ENCODE assay signal across 9 cellular contexts in the genomic region with DNA sequence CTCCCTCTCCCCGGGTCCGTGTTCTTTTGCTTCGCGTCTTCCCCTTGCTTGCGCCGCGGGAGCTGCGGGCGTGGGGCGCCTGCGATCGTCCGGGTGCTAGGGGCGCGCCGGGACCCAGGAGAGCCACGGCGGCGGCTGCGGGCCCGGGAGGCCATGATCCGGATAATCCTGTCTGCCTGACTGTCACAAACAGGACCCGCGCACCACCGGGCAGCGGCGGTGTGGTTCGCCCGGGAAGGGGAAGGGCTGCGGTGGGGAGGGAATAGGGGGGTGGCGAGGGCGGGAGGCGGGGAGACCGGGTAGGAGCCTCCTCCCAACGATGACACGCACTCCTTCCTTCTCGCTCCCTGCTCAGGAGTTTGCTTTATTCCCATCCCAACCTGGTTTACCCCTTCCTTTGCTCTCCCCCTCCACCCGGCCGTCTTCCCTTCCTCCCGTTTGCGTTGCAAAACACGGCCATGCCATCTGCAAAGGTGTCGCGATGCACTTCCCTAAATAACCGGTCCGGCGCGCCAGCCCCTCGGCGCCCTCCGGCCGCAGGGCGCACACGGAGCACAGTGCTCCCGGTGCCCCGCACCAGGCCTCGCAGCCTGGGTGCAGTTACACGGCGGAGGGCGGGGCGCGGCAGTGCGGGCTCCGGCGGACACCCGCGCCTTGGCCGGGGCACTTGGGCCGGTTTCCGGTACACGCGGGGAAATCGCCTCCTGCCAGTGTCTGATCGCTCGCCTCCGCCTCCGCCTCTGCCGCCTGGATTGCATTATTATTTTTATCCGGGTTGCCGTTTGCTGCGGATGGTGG. TPM values are rescaled to one million over a fixed set of nuclear protein-coding genes. Genes with fewer than 3 reads are reported as not detected.
DNase-seq lines count a peak whose midpoint lies in the region; ATAC-seq, FAIRE-seq and TF ChIP-seq lines count a peak whose summit lies in the region.
"Had no signal": no experiment of that assay in that cellular context is flagged by ENCODE, and none has a peak within 500 bp of the region (broad histone marks: within the 10 kb centered on the region; RNA-seq: fewer than 3 reads in every experiment).

No MANE protein-coding gene starts in this region.

- H3K9ac ChIP-seq in neural cell (ENCODE audit: low read length): peak overlapping the region; percentile 87

- peak; percentile 10 for ATAC-seq in HG03159 (IDR thresholded peaks at IDR 0.05; ENCODE audit: unreplicated experiment)
- peak; percentile 18 for ATAC-seq in stimulated activated naive CD8-positive, alpha-beta T cell treated with anti-CD3 and anti-CD28 coated beads, Interleukin-15, amount 100 ng/mL, for 72 hours

- FAIRE-seq in RCC 7860 (lab: Jason Lieb, UNC): no peak
- FAIRE-seq: endometrium had no signal

- H3K9me3 ChIP-seq in neural cell (ENCODE audit: low read length): no peaks in the 10 kb centered on the region

- no peak for TF ChIP-seq EP300 in neural cell (conservative IDR thresholded peaks at IDR 0.05; ENCODE audit: poor library complexity, severe bottlenecking)

- H3K27me3 Mint-ChIP-seq in stimulated activated naive CD8-positive, alpha-beta T cell treated with anti-CD3 and anti-CD28 coated beads, Interleukin-15, amount 100 ng/mL, for 72 hours: no peaks in the 10 kb centered on the region

- H3K4me3 ChIP-seq in foreskin fibroblast (ENCODE audit: low read depth in 1 of 2, low read length in 2 of 2) (peak overlapping the region; percentile 85 to 88), neural cell (ENCODE audit: low read length) (peak overlapping the region; percentile 89)

- H3K9me2 ChIP-seq in neural cell (ENCODE audit: insufficient read depth, low read length): no peaks in the 10 kb centered on the region

- no peaks in the 10 kb centered on the region for H3K9me3 Mint-ChIP-seq in stimulated activated naive CD8-positive, alpha-beta T cell treated with anti-CD3 and anti-CD28 coated beads, Interleukin-15, amount 100 ng/mL, for 72 hours

- no peaks in the 10 kb centered on the region for H3F3A ChIP-seq in neural cell (ENCODE audit: insufficient read depth, low read length, poor library complexity, severe bottlenecking)

- no peak for TF ChIP-seq RAD21 in neural cell (conservative IDR thresholded peaks at IDR 0.05)

- H3K4me2 ChIP-seq in neural cell (ENCODE audit: low read length): peak overlapping the region; percentile 70

- TF ChIP-seq CTCF in foreskin fibroblast (IDR thresholded peaks at IDR 0.05; ENCODE audit: low read depth, low read length): no peak
- TF ChIP-seq CTCF in neural cell (IDR thresholded peaks at IDR 0.05; ENCODE audit: poor library complexity, severe bottlenecking): no peak

- no peaks in the 10 kb centered on the region for H3K36me3 ChIP-seq in neural cell (ENCODE audit: insufficient read depth, low read length)

- H3K79me2 ChIP-seq in neural cell (replicated peaks; ENCODE audit: insufficient read depth, low read length): peaks cover 18% of the 10 kb centered on the region

- H3K4me1 Mint-ChIP-seq in stimulated activated naive CD8-positive, alpha-beta T cell treated with anti-CD3 and anti-CD28 coated beads, Interleukin-15, amount 100 ng/mL, for 72 hours: peaks cover 54% of the 10 kb centered on the region

- DNase-seq in COR-L47 (lab: John Stamatoyannopoulos, UW): peak; percentile 48
- DNase-seq in RCC 7860 (ENCODE audit: low spot score): peak; percentile 60
- peak; percentile 87 for DNase-seq in activated effector memory CD4-positive, alpha-beta T cell treated with anti-CD3 and anti-CD28 coated beads, Interleukin-2, amount 50 U/mL, for 16 hours
- peak; percentile 81 to 93 for DNase-seq in foreskin fibroblast
- peak; percentile 58 to 59 for DNase-seq in stimulated activated naive CD8-positive, alpha-beta T cell treated with anti-CD3 and anti-CD28 coated beads, Interleukin-15, amount 100 ng/mL, for 72 hours
- DNase-seq in NCI-H1092 (lab: John Stamatoyannopoulos, UW): no peak

- H2AFZ ChIP-seq in neural cell (ENCODE audit: low read depth, low read length): peak overlapping the region; percentile 63

- no peaks in the 10 kb centered on the region for H4K20me1 ChIP-seq in neural cell (ENCODE audit: insufficient read depth)

- H3K27ac ChIP-seq in neural cell (ENCODE audit: low read length): peak overlapping the region; percentile 80

- H3K4me3 Mint-ChIP-seq in stimulated activated naive CD8-positive, alpha-beta T cell treated with anti-CD3 and anti-CD28 coated beads, Interleukin-15, amount 100 ng/mL, for 72 hours: peak overlapping the region; percentile 92 to 97

- peaks cover 45% of the 10 kb centered on the region for H3K27me3 ChIP-seq in neural cell (ENCODE audit: insufficient read depth, low read depth, low read length)

- peak overlapping the region; percentile 98 to 99 for H3K27ac Mint-ChIP-seq in stimulated activated naive CD8-positive, alpha-beta T cell treated with anti-CD3 and anti-CD28 coated beads, Interleukin-15, amount 100 ng/mL, for 72 hours

TF ChIP-seq in neural cell, 6 proteins besides CTCF, POLR2A, EP300 and RAD21:
- no peak for TF ChIP-seq SMC3 (conservative IDR thresholded peaks at IDR 0.05; ENCODE audit: poor library complexity)
- no peak for TF ChIP-seq EZH2 (IDR thresholded peaks at IDR 0.05; ENCODE audit: borderline replicate concordance, insufficient read depth, low read length, poor library complexity, severe bottlenecking)
- peak; percentile 53 for TF ChIP-seq TAF1 (IDR thresholded peaks at IDR 0.05; ENCODE audit: low read depth)
- TF ChIP-seq, protein P1, sequence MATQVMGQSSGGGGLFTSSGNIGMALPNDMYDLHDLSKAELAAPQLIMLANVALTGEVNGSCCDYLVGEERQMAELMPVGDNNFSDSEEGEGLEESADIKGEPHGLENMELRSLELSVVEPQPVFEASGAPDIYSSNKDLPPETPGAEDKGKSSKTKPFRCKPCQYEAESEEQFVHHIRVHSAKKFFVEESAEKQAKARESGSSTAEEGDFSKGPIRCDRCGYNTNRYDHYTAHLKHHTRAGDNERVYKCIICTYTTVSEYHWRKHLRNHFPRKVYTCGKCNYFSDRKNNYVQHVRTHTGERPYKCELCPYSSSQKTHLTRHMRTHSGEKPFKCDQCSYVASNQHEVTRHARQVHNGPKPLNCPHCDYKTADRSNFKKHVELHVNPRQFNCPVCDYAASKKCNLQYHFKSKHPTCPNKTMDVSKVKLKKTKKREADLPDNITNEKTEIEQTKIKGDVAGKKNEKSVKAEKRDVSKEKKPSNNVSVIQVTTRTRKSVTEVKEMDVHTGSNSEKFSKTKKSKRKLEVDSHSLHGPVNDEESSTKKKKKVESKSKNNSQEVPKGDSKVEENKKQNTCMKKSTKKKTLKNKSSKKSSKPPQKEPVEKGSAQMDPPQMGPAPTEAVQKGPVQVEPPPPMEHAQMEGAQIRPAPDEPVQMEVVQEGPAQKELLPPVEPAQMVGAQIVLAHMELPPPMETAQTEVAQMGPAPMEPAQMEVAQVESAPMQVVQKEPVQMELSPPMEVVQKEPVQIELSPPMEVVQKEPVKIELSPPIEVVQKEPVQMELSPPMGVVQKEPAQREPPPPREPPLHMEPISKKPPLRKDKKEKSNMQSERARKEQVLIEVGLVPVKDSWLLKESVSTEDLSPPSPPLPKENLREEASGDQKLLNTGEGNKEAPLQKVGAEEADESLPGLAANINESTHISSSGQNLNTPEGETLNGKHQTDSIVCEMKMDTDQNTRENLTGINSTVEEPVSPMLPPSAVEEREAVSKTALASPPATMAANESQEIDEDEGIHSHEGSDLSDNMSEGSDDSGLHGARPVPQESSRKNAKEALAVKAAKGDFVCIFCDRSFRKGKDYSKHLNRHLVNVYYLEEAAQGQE (IDR thresholded peaks at IDR 0.05; ENCODE audit: borderline replicate concordance): no peak
- TF ChIP-seq MXI1 (conservative IDR thresholded peaks at IDR 0.05; ENCODE audit: poor library complexity, severe bottlenecking): no peak

RNA-seq across cellular contexts. Expression of gene SMARCA2, which starts 1.5 kb away (rescaled TPM):
- polyA plus RNA-seq in neural cell: 42.7 and 150 TPM in 2 replicates
- 103 and 106 TPM in 2 replicates for polyA minus RNA-seq in neural cell
